Comparison of ENCODE assay signal across 9 cellular contexts in the genomic region with DNA sequence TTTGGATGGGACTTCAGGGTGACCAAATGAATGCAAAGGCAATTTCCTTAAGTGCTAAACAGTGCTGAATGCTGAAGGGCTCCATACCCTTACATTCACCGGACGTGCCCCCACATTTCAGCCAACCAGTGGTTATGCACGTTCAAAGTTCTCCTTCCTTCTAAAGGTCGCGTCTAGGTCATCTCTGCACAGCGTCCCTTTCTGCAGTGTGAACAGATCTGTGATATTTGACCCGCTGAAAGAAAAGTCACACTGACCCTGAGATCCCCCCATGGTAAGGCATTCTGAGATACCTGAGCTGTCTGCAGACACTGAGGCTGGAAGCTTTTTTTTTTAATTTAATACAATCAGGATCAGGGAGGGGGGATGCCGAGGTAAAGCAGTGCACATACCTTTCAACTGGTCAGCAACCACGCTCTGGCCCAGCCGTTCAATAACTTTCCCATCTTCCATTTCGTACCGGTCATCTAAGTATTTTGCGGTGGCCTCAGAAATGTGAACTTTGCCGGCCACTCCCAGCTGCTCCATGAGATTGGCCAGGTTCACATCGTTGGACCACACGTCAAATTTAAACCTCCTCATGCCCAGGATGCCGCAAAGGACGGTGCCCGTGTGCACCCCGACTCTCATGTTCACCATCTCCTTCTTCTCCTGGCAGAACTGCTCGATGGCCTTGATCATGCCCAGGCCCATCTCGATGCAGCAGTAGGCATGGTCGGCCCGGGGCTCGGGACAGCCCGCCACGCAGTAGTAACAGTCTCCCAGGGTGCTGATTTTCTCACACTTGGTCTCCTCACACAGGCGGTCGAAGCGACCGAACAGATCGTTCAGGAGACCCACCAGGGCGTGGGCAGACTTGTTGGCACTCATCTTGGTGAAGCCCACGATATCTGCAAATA. TPM values are rescaled to one million over a fixed set of nuclear protein-coding genes. Genes with fewer than 3 reads are reported as not detected.
DNase-seq lines count a peak whose midpoint lies in the region; ATAC-seq and TF ChIP-seq lines count a peak whose summit lies in the region.
"Had no signal": no experiment of that assay in that cellular context is flagged by ENCODE, and none has a peak within 500 bp of the region (broad histone marks: within the 10 kb centered on the region; RNA-seq: fewer than 3 reads in every experiment).

No MANE protein-coding gene starts in this region.

- ATAC-seq in activated T-cell treated with anti-CD3 and anti-CD28 coated beads, Interleukin-2, amount 50 U/mL, for 72 hours (replicated peaks in 1 of 2) = no peak
- ATAC-seq in right lobe of liver (peak; percentile 45 to 64 (median 60)), GM18873 (IDR thresholded peaks at IDR 0.05; ENCODE audit: low FRiP score, unreplicated experiment) (no peak)

- H3K27ac ChIP-seq in ascending aorta (peak overlapping the region; percentile 71 to 86), right lobe of liver (peak overlapping the region; percentile 12 to 57 (median 38))

- intact Hi-C loops in ascending aorta (cut with DNase I) (loop anchor here (2.0 to 5.0 kb wide), 3 partner anchors 19 to 96 kb away; no protein-coding TSS in a partner anchor), right lobe of liver (cut with DNase I) (loop anchor here in 1 of 2 donors (10.0 kb wide), 2 partner anchors 49 to 109 kb away; no protein-coding TSS in a partner anchor)

- H3K27me3 ChIP-seq in ascending aorta = no peaks in the 10 kb centered on the region
- no peaks in the 10 kb centered on the region for H3K27me3 ChIP-seq in right lobe of liver

- peaks cover 2 to 14% of the 10 kb centered on the region in 2 donors for H3K36me3 Mint-ChIP-seq in activated T-cell treated with anti-CD3 and anti-CD28 coated beads, Interleukin-2, amount 50 U/mL, for 72 hours (ENCODE audit: insufficient read depth in 2 of 2)
- H3K36me3 Mint-ChIP-seq in type B pancreatic cell = peaks cover 14% of the 10 kb centered on the region

- 13% methylated on average over 10 of the region's 34 CpGs for WGBS in right lobe of liver (ENCODE audit: insufficient coverage, low coverage, low lambda C conversion rate, missing lambda C conversion rate)

- no peaks in the 10 kb centered on the region for H3K27me3 Mint-ChIP-seq in activated T-cell treated with anti-CD3 and anti-CD28 coated beads, Interleukin-2, amount 50 U/mL, for 72 hours (ENCODE audit: low read depth)
- H3K27me3 Mint-ChIP-seq in type B pancreatic cell = peaks cover 3% of the 10 kb centered on the region

- DNase-seq in activated T-cell treated with anti-CD3 and anti-CD28 coated beads, Interleukin-2, amount 50 U/mL, for 72 hours = no peak
- DNase-seq in activated T-cell treated with anti-CD3 and anti-CD28 coated beads, Interleukin-2, amount 50 U/mL, for 1 hour = no peak
- no peak for DNase-seq in ascending aorta (ENCODE audit: low spot score in 2 of 2)
- DNase-seq in right lobe of liver = peak in 1 of 3 donors; percentile 61
- no peak for DNase-seq in type B pancreatic cell (ENCODE audit: extremely low spot score, unreplicated experiment)
- DNase-seq in activated CD4-positive, CD25-positive, alpha-beta regulatory T cell treated with anti-CD3 and anti-CD28 coated beads, Interleukin-2, amount 50 U/mL, for 72 hours = no peak
- DNase-seq in NCI-H1436 treated with DMSO at 0.1 percent for 48 hours (lab: John Stamatoyannopoulos, UW) = no peak
- DNase-seq: DND-41 had no signal

- TF ChIP-seq CTCF in ascending aorta (IDR thresholded peaks at IDR 0.05) (no peak), right lobe of liver (IDR thresholded peaks at IDR 0.05) (no peak), type B pancreatic cell (conservative IDR thresholded peaks at IDR 0.05) (no peak)

- H3K4me1 Mint-ChIP-seq in activated T-cell treated with anti-CD3 and anti-CD28 coated beads, Interleukin-2, amount 50 U/mL, for 72 hours (ENCODE audit: low read depth) = peaks cover 55% of the 10 kb centered on the region
- H3K4me1 Mint-ChIP-seq in type B pancreatic cell (ENCODE audit: unreplicated experiment) = peaks cover 53% of the 10 kb centered on the region

- no peaks in the 10 kb centered on the region for H3K36me3 ChIP-seq in ascending aorta
- H3K36me3 ChIP-seq in right lobe of liver = no peaks in the 10 kb centered on the region

- H3K27ac Mint-ChIP-seq in activated T-cell treated with anti-CD3 and anti-CD28 coated beads, Interleukin-2, amount 50 U/mL, for 72 hours = no peak overlapping the region
- no peak overlapping the region for H3K27ac Mint-ChIP-seq in type B pancreatic cell

- peak overlapping the region; percentile 83 to 93 for H3K4me3 Mint-ChIP-seq in activated T-cell treated with anti-CD3 and anti-CD28 coated beads, Interleukin-2, amount 50 U/mL, for 72 hours
- H3K4me3 Mint-ChIP-seq in type B pancreatic cell = peak overlapping the region; percentile 81

- H3K4me1 ChIP-seq in ascending aorta = peaks cover 5 to 28% of the 10 kb centered on the region in 2 donors
- H3K4me1 ChIP-seq in right lobe of liver = peaks cover 0 to 52% (median 16%) of the 10 kb centered on the region in 4 donors

- TF ChIP-seq POLR2A in right lobe of liver (IDR thresholded peaks at IDR 0.05) = no peak

- H3K9me3 Mint-ChIP-seq in activated T-cell treated with anti-CD3 and anti-CD28 coated beads, Interleukin-2, amount 50 U/mL, for 72 hours = no peaks in the 10 kb centered on the region
- no peaks in the 10 kb centered on the region for H3K9me3 Mint-ChIP-seq in type B pancreatic cell

- H3K9me3 ChIP-seq in ascending aorta = no peaks in the 10 kb centered on the region
- H3K9me3 ChIP-seq in right lobe of liver = no peaks in the 10 kb centered on the region

- H3K4me3 ChIP-seq in ascending aorta (peak overlapping the region; percentile 89 to 95), right lobe of liver (peak overlapping the region; percentile 10 to 49 (median 40))

RNA-seq across cellular contexts. Expression of gene ADCY9, which starts 2.6 kb away (rescaled TPM):
- 10 to 100 TPM; 18.6 to 18.7 TPM for total RNA-seq in activated T-cell treated with anti-CD3 and anti-CD28 coated beads, Interleukin-2, amount 50 U/mL, for 72 hours
- total RNA-seq in ascending aorta (49.7 TPM), right lobe of liver (10 to 100 TPM; 17.3 to 41.5 (median 25.6) TPM), type B pancreatic cell (ENCODE audit: low replicate concordance) (13.9 and 17.0 TPM in 2 replicates)

Comparison
In these comparisons a context has a peak if more than half of its experiments do, and no peak if none do; other contexts are left out.
1. ATAC-seq: peak in right lobe of liver (4 of 4); none in activated T-cell treated with anti-CD3 and anti-CD28 coated beads, Interleukin-2, amount 50 U/mL, for 72 hours (0 of 2) and GM18873 (single experiment).